26 cellular contexts compared by ENCODE assay signal in genomic region chr6:53395986-53396385, GRCh38. TPM values are rescaled to one million over a fixed set of nuclear protein-coding genes. Genes with fewer than 3 reads are reported as not detected.
DNase-seq lines count a peak whose midpoint lies in the region; ATAC-seq, FAIRE-seq and TF ChIP-seq lines count a peak whose summit lies in the region.
"Had no signal": no experiment of that assay in that cellular context is flagged by ENCODE, and none has a peak within 500 bp of the region (broad histone marks: within the 10 kb centered on the region; RNA-seq: fewer than 3 reads in every experiment).

No MANE protein-coding gene starts in this region.

- H3K27ac ChIP-seq in 22Rv1 = peak overlapping the region; percentile 45
- no peak overlapping the region for H3K27ac ChIP-seq in CD4-positive, alpha-beta memory T cell (ENCODE audit: low read depth, low read length)
- H3K27ac ChIP-seq: BLaER1 had no signal

- no peaks in the 10 kb centered on the region for H3K4me1 ChIP-seq in CD4-positive, alpha-beta memory T cell (ENCODE audit: insufficient read depth, low read length)
- H3K4me1 ChIP-seq: BE2C, BLaER1 had no signal

- H3K27ac Mint-ChIP-seq in CD4-positive, alpha-beta memory T cell = no peak overlapping the region
- H3K27ac Mint-ChIP-seq: CD4-positive, alpha-beta T cell; CD8-positive, alpha-beta memory T cell had no signal

- no peak overlapping the region for H3K4me3 ChIP-seq in bronchial epithelial cell (ENCODE audit: low read depth, low read length)
- no peak overlapping the region for H3K4me3 ChIP-seq in CD4-positive, alpha-beta memory T cell (ENCODE audit: low read length in 2 of 2)
- H3K4me3 ChIP-seq: BLaER1, GM12878 had no signal

- DNase-seq in HTR-8/SVneo (ENCODE audit: insufficient read length, low spot score) (no peak), bronchial epithelial cell (ENCODE audit: low read depth) (no peak), putamen (ENCODE audit: low spot score) (peak; percentile 67)
- no peak for DNase-seq in CD4-positive, alpha-beta memory T cell
- DNase-seq: 8988T; ACHN; BE2C; C1 segment of cervical spinal cord; CD4-positive, alpha-beta T cell; CD8-positive, alpha-beta memory T cell; COR-L47; DMS 273 treated with DMSO at 0.1 percent for 48 hours; DMS153; DMS53; DMS79; DND-41; EL; GDM1 had no signal

- H3K27me3 ChIP-seq in bronchial epithelial cell (ENCODE audit: control insufficient read depth, insufficient read depth, low read length) = no peaks in the 10 kb centered on the region
- H3K27me3 ChIP-seq in CD4-positive, alpha-beta memory T cell (ENCODE audit: insufficient read depth, low read length) = no peaks in the 10 kb centered on the region
- H3K27me3 ChIP-seq: BLaER1 had no signal

- no peaks in the 10 kb centered on the region for H3K9me3 ChIP-seq in CD4-positive, alpha-beta memory T cell (ENCODE audit: control insufficient read depth in 1 of 2, low read length in 2 of 2)
- H3K9me3 ChIP-seq: BE2C, BLaER1 had no signal

- H3K27me3 Mint-ChIP-seq in CD4-positive, alpha-beta memory T cell = no peaks in the 10 kb centered on the region
- H3K27me3 Mint-ChIP-seq: CD4-positive, alpha-beta T cell; CD8-positive, alpha-beta memory T cell had no signal

- ATAC-seq in GM21390 (IDR thresholded peaks at IDR 0.05; ENCODE audit: unreplicated experiment) (no peak), HG02610 (IDR thresholded peaks at IDR 0.05; ENCODE audit: unreplicated experiment) (no peak)
- ATAC-seq: GM12878 had no signal

- H3K9me3 Mint-ChIP-seq in CD4-positive, alpha-beta memory T cell = no peaks in the 10 kb centered on the region
- H3K9me3 Mint-ChIP-seq: CD4-positive, alpha-beta T cell; CD8-positive, alpha-beta memory T cell had no signal

- FAIRE-seq in HTR-8/SVneo (lab: Jason Lieb, UNC) (peak; percentile 70), bronchial epithelial cell (lab: Jason Lieb, UNC) (peak; percentile 18)
- FAIRE-seq: A204.1, GM12878, GM12892, GM18507 had no signal

- TF ChIP-seq CTCF in 22Rv1 (IDR thresholded peaks at IDR 0.05) (no peak), bronchial epithelial cell (IDR thresholded peaks at IDR 0.05; ENCODE audit: insufficient read depth, low read length, severe bottlenecking) (no peak)

- H3K4me3 Mint-ChIP-seq in CD4-positive, alpha-beta memory T cell = no peak overlapping the region
- H3K4me3 Mint-ChIP-seq: CD4-positive, alpha-beta T cell; CD8-positive, alpha-beta memory T cell had no signal

- H3K36me3 ChIP-seq in bronchial epithelial cell (ENCODE audit: control insufficient read depth, insufficient read depth, low read length) = no peaks in the 10 kb centered on the region
- no peaks in the 10 kb centered on the region for H3K36me3 ChIP-seq in CD4-positive, alpha-beta memory T cell (ENCODE audit: insufficient read depth, low read length)
- H3K36me3 ChIP-seq: BE2C, BLaER1 had no signal

- intact Hi-C loops in CD4-positive, alpha-beta memory T cell (cut with micrococcal nuclease) = no loop called here

- no peaks in the 10 kb centered on the region for H3K36me3 Mint-ChIP-seq in CD4-positive, alpha-beta memory T cell
- H3K36me3 Mint-ChIP-seq: CD8-positive, alpha-beta memory T cell had no signal

- POLR2A ChIA-PET in CD4-positive, alpha-beta memory T cell (lab: Charles Lee; ENCODE audit: partially characterized antibody) = interaction anchor here (1.0 kb wide), 1 partner anchor 48 kb away, joined by 5 read pairs; the partner anchor contains the start of gene ELOVL5

- no peaks in the 10 kb centered on the region for H3K4me1 Mint-ChIP-seq in CD4-positive, alpha-beta memory T cell
- H3K4me1 Mint-ChIP-seq: CD8-positive, alpha-beta memory T cell had no signal

- CTCF ChIA-PET in CD4-positive, alpha-beta memory T cell (lab: Charles Lee; ENCODE audit: partially characterized antibody) = interaction anchor here (1.5 kb wide), 1 partner anchor 15 kb away, joined by 6 read pairs; no protein-coding TSS in a partner anchor

RNA-seq across cellular contexts. Expression of gene ELOVL5, which starts 47.2 kb away (rescaled TPM):
- total RNA-seq in bronchial epithelial cell = 35.3 and 42.1 TPM in 2 replicates
- 100 to 1,000 TPM; 108 to 111 TPM for total RNA-seq in CD4-positive, alpha-beta memory T cell
- 100 to 1,000 TPM; 108 to 125 TPM for polyA plus RNA-seq in CD4-positive, alpha-beta memory T cell
